35 cellular contexts compared by ENCODE assay signal in the genomic region with DNA sequence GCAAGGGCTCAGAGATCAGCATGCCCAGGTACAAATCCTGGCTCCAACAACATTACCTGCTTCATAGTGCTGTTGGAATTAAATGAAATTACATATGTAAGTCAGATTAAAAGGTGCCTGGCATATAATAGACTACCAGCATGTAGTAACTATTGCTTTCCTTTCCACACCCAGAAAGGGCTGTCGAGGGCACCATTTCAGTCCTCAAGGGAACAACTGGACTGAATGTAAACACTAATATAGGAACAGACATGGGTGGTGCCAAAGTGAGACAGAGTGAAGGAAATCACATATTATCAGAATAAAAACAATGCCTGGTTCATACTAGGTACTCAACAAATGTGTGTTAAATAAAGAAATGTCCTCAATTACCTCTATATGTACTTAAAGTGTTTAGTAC. TPM values are rescaled to one million over a fixed set of nuclear protein-coding genes. Genes with fewer than 3 reads are reported as not detected.
"Had no signal": no experiment of that assay in that cellular context is flagged by ENCODE, and none has a peak within 500 bp of the region (broad histone marks: within the 10 kb centered on the region; RNA-seq: fewer than 3 reads in every experiment).

No MANE protein-coding gene starts in this region.

- H3K27me3 ChIP-seq: adrenal gland, brain microvascular endothelial cell, MG63, SJCRH30 had no signal

- H3K9me3 Mint-ChIP-seq: activated naive CD4-positive, alpha-beta T cell treated with anti-CD3 and anti-CD28 coated beads for 36 hours; activated naive CD4-positive, alpha-beta T cell treated with anti-CD3 and anti-CD28 coated beads, Interleukin-2, amount 50 U/mL, for 72 hours; activated T-cell treated with anti-CD3 and anti-CD28 coated beads, Interleukin-2, amount 50 U/mL, for 24 hours; activated T-helper 2 cell treated with anti-CD3 and anti-CD28 coated beads, Interferon-gamma antibody, Interleukin-2, Interleukin-4, amounts not matched to agents 10 μg/mL and 5 μg/mL and 100 μg/mL, durations not matched to agents 14 hours and 24 hours and 36 hours had no signal

- ATAC-seq: activated CD8-positive, alpha-beta T cell treated with anti-CD3 and anti-CD28 coated beads, Interleukin-2, amount 10 ng/mL, durations not matched to agents 7 days and 5 days; activated naive CD4-positive, alpha-beta T cell treated with anti-CD3 and anti-CD28 coated beads, Interleukin-2, amount 50 U/mL, for 72 hours; Panc1 had no signal

- DNase-seq: activated CD4-positive, alpha-beta T cell treated with anti-CD3 and anti-CD28 coated beads for 1 hour; activated CD4-positive, alpha-beta T cell treated with anti-CD3 and anti-CD28 coated beads for 48 hours; activated CD4-positive, alpha-beta T cell treated with anti-CD3 and anti-CD28 coated beads, Interleukin-2, amount 50 U/mL, for 4 hours; activated CD4-positive, CD25-positive, alpha-beta regulatory T cell; activated CD8-positive, alpha-beta T cell treated with anti-CD3 and anti-CD28 coated beads, Interleukin-2, amount 10 ng/mL, durations not matched to agents 7 days and 5 days; activated gamma-delta T cell; activated naive CD4-positive, alpha-beta T cell treated with anti-CD3 and anti-CD28 coated beads for 36 hours; activated T-cell treated with anti-CD3 and anti-CD28 coated beads, Interleukin-2, amount 50 U/mL, for 24 hours; adrenal gland; anterior cingulate cortex; brain microvascular endothelial cell; central memory CD4-positive, alpha-beta T cell; Kasumi-1; MG63; NCI-H1048; NCI-H1105 treated with DMSO at 0.1 percent for 48 hours; NCI-H1436; NCI-H1694; NCI-H1930; NCI-H2081 treated with DMSO at 0.1 percent for 48 hours; NCI-H226; NCI-H446 treated with DMSO at 0.1 percent for 48 hours; NCI-H524; NCI-H774; SHP77; SJCRH30; T1000; WERI-Rb-1 had no signal

- H3K27ac Mint-ChIP-seq: activated CD8-positive, alpha-beta T cell treated with anti-CD3 and anti-CD28 coated beads, Interleukin-2, amount 10 ng/mL, durations not matched to agents 7 days and 5 days; activated naive CD4-positive, alpha-beta T cell treated with anti-CD3 and anti-CD28 coated beads for 36 hours; activated naive CD4-positive, alpha-beta T cell treated with anti-CD3 and anti-CD28 coated beads, Interleukin-2, amount 50 U/mL, for 72 hours; activated T-cell treated with anti-CD3 and anti-CD28 coated beads, Interleukin-2, amount 50 U/mL, for 24 hours; activated T-helper 2 cell treated with anti-CD3 and anti-CD28 coated beads, Interferon-gamma antibody, Interleukin-2, Interleukin-4, amounts not matched to agents 10 μg/mL and 5 μg/mL and 100 μg/mL, durations not matched to agents 14 hours and 24 hours and 36 hours had no signal

- H3K4me3 ChIP-seq: adrenal gland, MG63, SJCRH30, SK-N-MC had no signal

- H3K4me3 Mint-ChIP-seq: activated CD8-positive, alpha-beta T cell treated with anti-CD3 and anti-CD28 coated beads, Interleukin-2, amount 10 ng/mL, durations not matched to agents 7 days and 5 days; activated naive CD4-positive, alpha-beta T cell treated with anti-CD3 and anti-CD28 coated beads for 36 hours; activated T-cell treated with anti-CD3 and anti-CD28 coated beads, Interleukin-2, amount 50 U/mL, for 24 hours had no signal

- H3K4me1 ChIP-seq: adrenal gland had no signal

- H3K36me3 ChIP-seq: adrenal gland, MG63, SJCRH30, WERI-Rb-1 had no signal

- H3K9me3 ChIP-seq: adrenal gland, MG63, SJCRH30 had no signal

- H3K36me3 Mint-ChIP-seq: activated naive CD4-positive, alpha-beta T cell treated with anti-CD3 and anti-CD28 coated beads, Interleukin-2, amount 50 U/mL, for 72 hours had no signal

- H3K27ac ChIP-seq: adrenal gland, SJCRH30, SK-N-MC, WERI-Rb-1 had no signal

RNA-seq across cellular contexts. Expression of a gene that starts 43.3 kb away (rescaled TPM):
- total RNA-seq: activated CD8-positive, alpha-beta T cell treated with anti-CD3 and anti-CD28 coated beads, Interleukin-2, amount 10 ng/mL, durations not matched to agents 7 days and 5 days; activated naive CD4-positive, alpha-beta T cell treated with anti-CD3 and anti-CD28 coated beads for 36 hours; activated T-helper 2 cell treated with anti-CD3 and anti-CD28 coated beads, Interferon-gamma antibody, Interleukin-2, Interleukin-4, amounts not matched to agents 10 μg/mL and 5 μg/mL and 100 μg/mL, durations not matched to agents 14 hours and 24 hours and 36 hours; T-helper 2 cell treated with Interferon-gamma antibody and Interleukin-4, amounts not matched to agents 100 ng/mL and 5 ng/mL, for 36 hours had no signal

RNA-seq across cellular contexts. Expression of a gene that starts 47.9 kb away (rescaled TPM):
- total RNA-seq: activated CD8-positive, alpha-beta T cell treated with anti-CD3 and anti-CD28 coated beads, Interleukin-2, amount 10 ng/mL, durations not matched to agents 7 days and 5 days; activated naive CD4-positive, alpha-beta T cell treated with anti-CD3 and anti-CD28 coated beads for 36 hours; activated naive CD4-positive, alpha-beta T cell treated with anti-CD3 and anti-CD28 coated beads, Interleukin-2, amount 50 U/mL, for 72 hours; activated T-helper 2 cell treated with anti-CD3 and anti-CD28 coated beads, Interferon-gamma antibody, Interleukin-2, Interleukin-4, amounts not matched to agents 10 μg/mL and 5 μg/mL and 100 μg/mL, durations not matched to agents 14 hours and 24 hours and 36 hours; adrenal gland; cerebellum; SJCRH30; T-helper 1 cell treated with Interleukin-12 subunit alpha and Interleukin-12 subunit beta and Interleukin-4 antibody, amounts not matched to agents 30 ng/mL and 1 ng/mL, for 36 hours; T-helper 2 cell treated with Interferon-gamma antibody and Interleukin-4, amounts not matched to agents 100 ng/mL and 5 ng/mL, for 36 hours had no signal
